9 cellular contexts compared by ENCODE assay signal in the genomic region with DNA sequence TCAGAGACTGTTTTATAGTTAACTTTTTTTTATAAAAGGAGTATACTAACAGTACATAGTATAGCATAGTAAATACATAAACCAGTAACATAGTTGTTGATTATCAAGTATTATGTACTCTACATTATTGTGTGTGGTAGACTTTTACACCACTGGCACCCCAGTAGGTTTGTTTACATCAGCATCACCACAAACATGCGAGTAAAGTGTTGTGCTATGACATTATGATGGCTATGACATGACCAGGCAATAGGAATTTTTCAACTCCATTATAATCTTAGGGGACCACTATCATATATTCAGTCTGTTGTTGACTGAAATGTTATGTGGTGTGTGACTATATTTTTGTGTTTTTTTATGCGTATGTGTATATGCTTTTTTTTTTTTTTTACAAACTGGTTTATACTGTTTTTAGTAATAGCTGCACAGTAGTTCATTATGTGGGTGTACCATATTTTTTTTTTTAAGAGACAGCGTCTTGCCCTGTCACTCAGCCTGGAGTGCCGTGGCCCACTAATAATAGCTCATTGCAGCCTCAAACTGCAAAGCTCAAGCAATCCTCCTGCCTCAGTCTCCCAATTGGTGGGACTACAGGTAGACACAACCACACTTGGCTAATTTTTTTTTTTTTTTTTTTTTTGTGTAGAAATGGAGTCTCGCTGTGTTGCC. TPM values are rescaled to one million over a fixed set of nuclear protein-coding genes. Genes with fewer than 3 reads are reported as not detected.
DNase-seq lines count a peak whose midpoint lies in the region; ATAC-seq and TF ChIP-seq lines count a peak whose summit lies in the region.
"Had no signal": no experiment of that assay in that cellular context is flagged by ENCODE, and none has a peak within 500 bp of the region (broad histone marks: within the 10 kb centered on the region; RNA-seq: fewer than 3 reads in every experiment).

No MANE protein-coding gene starts in this region.

- H3K9me3 Mint-ChIP-seq in chondrocyte (ENCODE audit: low read depth): no peaks in the 10 kb centered on the region
- H3K9me3 Mint-ChIP-seq in natural killer cell treated with Interleukin-12 subunit alpha and Interleukin-12 subunit beta and Interleukin-15 and Interleukin-18, amount 100 ng/mL, for 72 hours: no peaks in the 10 kb centered on the region
- H3K9me3 Mint-ChIP-seq: dendritic cell treated with granulocyte-macrophage colony-stimulating factor and Interleukin-4, amounts not matched to agents 40 ng/mL and 50 ng/mL, for 4 days had no signal

- peak overlapping the region; percentile 83 for H3K4me3 Mint-ChIP-seq in chondrocyte (ENCODE audit: unreplicated experiment)
- H3K4me3 Mint-ChIP-seq in natural killer cell treated with Interleukin-12 subunit alpha and Interleukin-12 subunit beta and Interleukin-15 and Interleukin-18, amount 100 ng/mL, for 72 hours: peak overlapping the region; percentile 88

- H3K4me3 ChIP-seq in BLaER1: peak overlapping the region; percentile 81; the same call in 1 of the 2 replicates

- H3K27me3 Mint-ChIP-seq in chondrocyte (ENCODE audit: low read depth): no peaks in the 10 kb centered on the region
- no peaks in the 10 kb centered on the region for H3K27me3 Mint-ChIP-seq in natural killer cell treated with Interleukin-12 subunit alpha and Interleukin-12 subunit beta and Interleukin-15 and Interleukin-18, amount 100 ng/mL, for 72 hours
- H3K27me3 Mint-ChIP-seq: dendritic cell treated with granulocyte-macrophage colony-stimulating factor and Interleukin-4, amounts not matched to agents 40 ng/mL and 50 ng/mL, for 4 days had no signal

- peaks cover 24% of the 10 kb centered on the region for H3K36me3 ChIP-seq in BLaER1

- no peak for ATAC-seq in natural killer cell treated with Interleukin-12 subunit alpha and Interleukin-12 subunit beta and Interleukin-15 and Interleukin-18, amount 100 ng/mL, for 72 hours

- no peaks in the 10 kb centered on the region for H3K9me3 ChIP-seq in BLaER1

- peak; percentile 7 for DNase-seq in M059J (ENCODE audit: low read depth)
- DNase-seq in chondrocyte (ENCODE audit: low spot score): no peak
- DNase-seq in natural killer cell treated with Interleukin-12 subunit alpha and Interleukin-12 subunit beta and Interleukin-15 and Interleukin-18, amount 100 ng/mL, for 72 hours (ENCODE audit: low spot score): no peak
- DNase-seq in HT-29 (ENCODE audit: low spot score): no peak
- DNase-seq in activated CD8-positive, alpha-beta memory T cell treated with anti-CD3 and anti-CD28 coated beads for 24 hours: no peak
- DNase-seq in caudate nucleus (lab: John Stamatoyannopoulos, UW): no peak
- no peak for DNase-seq in GM10266 (ENCODE audit: extremely low spot score)

- H3K4me1 Mint-ChIP-seq in chondrocyte (ENCODE audit: low read depth): peaks cover 32% of the 10 kb centered on the region
- H3K4me1 Mint-ChIP-seq in natural killer cell treated with Interleukin-12 subunit alpha and Interleukin-12 subunit beta and Interleukin-15 and Interleukin-18, amount 100 ng/mL, for 72 hours (ENCODE audit: low read depth in 2 of 2): peaks cover 18 to 19% of the 10 kb centered on the region in 2 donors

- peak overlapping the region; percentile 74 for H3K27ac Mint-ChIP-seq in chondrocyte (ENCODE audit: unreplicated experiment)
- peak overlapping the region in 1 of 2 donors; percentile 65 for H3K27ac Mint-ChIP-seq in natural killer cell treated with Interleukin-12 subunit alpha and Interleukin-12 subunit beta and Interleukin-15 and Interleukin-18, amount 100 ng/mL, for 72 hours

- no peak for TF ChIP-seq CTCF in chondrocyte (IDR thresholded peaks at IDR 0.05)
- no peak for TF ChIP-seq CTCF in GM10266 (IDR thresholded peaks at IDR 0.05; ENCODE audit: control insufficient read depth, insufficient read depth, low read depth, missing control alignments)

- peaks cover 1% of the 10 kb centered on the region for H3K36me3 Mint-ChIP-seq in chondrocyte (ENCODE audit: low read depth)
- peaks cover 5% of the 10 kb centered on the region for H3K36me3 Mint-ChIP-seq in natural killer cell treated with Interleukin-12 subunit alpha and Interleukin-12 subunit beta and Interleukin-15 and Interleukin-18, amount 100 ng/mL, for 72 hours

- peak overlapping the region; percentile 88 for H3K4me2 ChIP-seq in BLaER1

- H3K27me3 ChIP-seq in BLaER1: no peaks in the 10 kb centered on the region

- peak overlapping the region; percentile 90 for H3K9ac ChIP-seq in BLaER1

- peaks cover 22% of the 10 kb centered on the region for H3K4me1 ChIP-seq in BLaER1

- H3K27ac ChIP-seq in BLaER1 (no peak overlapping the region), caudate nucleus (ENCODE audit: low read depth, low read length) (no peak overlapping the region)

- H4K20me1 ChIP-seq in BLaER1: peaks cover 61% of the 10 kb centered on the region

RNA-seq across cellular contexts. Expression of gene CAPN7, which starts 1.9 kb away (rescaled TPM):
- total RNA-seq in M059J (2014; rRNA removed; shearing (Covaris generic)): 13.1 and 21.0 TPM in 2 replicates
- total RNA-seq in chondrocyte: 38.3 to 56.0 TPM (median 47.2 TPM) in 3 replicates
- total RNA-seq in natural killer cell treated with Interleukin-12 subunit alpha and Interleukin-12 subunit beta and Interleukin-15 and Interleukin-18, amount 100 ng/mL, for 72 hours: 10 to 100 TPM; 27.9 to 47.8 TPM
- total RNA-seq in HT-29 (2014; rRNA removed; shearing (Covaris generic)): 12.3 and 16.6 TPM in 2 replicates
